ENCODE assay signal across 8 cellular contexts in the genomic region with DNA sequence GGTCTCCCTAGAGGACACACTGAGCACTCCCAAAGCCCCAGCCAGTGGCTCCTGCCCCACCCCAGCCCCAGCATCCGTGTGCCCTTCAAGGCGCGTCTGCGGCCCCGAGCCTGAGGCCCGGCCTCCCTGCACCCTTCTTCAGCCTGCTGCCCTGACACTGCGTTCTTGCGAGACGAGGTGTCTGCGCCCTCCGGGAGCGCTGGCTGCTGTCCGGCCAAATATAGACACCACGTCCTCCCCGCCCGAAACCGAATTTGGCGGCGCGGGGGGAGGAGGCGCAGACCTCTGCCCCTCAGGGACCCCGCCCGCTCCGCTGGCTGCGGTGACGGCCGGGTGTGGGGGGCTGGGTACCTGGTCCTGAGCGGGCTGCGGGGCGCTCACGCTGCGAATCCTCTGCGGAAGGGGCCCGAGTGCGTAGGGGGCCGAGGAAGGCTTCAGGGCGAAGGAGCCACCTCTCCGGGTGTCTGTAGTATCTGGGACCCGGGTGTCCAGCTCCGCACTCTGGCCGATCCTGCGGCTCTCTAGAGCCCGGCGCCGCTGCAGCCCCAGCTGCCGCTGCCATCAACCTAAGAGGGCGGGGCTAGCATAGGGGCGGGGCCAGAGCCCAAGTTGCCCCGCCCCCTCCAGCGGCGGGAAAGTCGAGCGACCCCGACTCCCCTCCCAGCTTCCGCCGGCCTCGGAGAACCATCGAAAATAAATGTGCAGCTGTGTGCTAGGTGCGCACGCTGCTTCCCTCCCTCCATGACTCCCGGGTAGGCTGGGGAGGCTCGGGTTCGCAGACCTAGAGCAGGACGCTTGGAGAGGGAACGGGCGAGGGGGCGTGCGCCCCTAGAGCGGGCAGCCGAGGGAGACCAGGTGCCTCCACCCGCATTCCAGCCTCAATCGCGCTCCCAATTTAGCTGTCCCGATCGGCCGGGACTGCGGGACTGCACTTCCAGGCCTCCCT. TPM values are rescaled to one million over a fixed set of nuclear protein-coding genes. Genes with fewer than 3 reads are reported as not detected.
DNase-seq lines count a peak whose midpoint lies in the region; ATAC-seq and TF ChIP-seq lines count a peak whose summit lies in the region.

A gene (minus strand): TSS at position 576 of the 946 bp plus-strand sequence. CDS start 1,491 bp downstream, outside the sequence.

- CTCF ChIA-PET in CD8-positive, alpha-beta T cell (lab: Charles Lee), result interaction anchor here (0.8 to 1.4 kb wide), 5 partner anchors 12 to 309 kb away, joined by 3 to 5 read pairs (median 3); no protein-coding TSS in a partner anchor
- CTCF ChIA-PET in activated CD8-positive, alpha-beta memory T cell treated with anti-CD3 and anti-CD28 coated beads, Interleukin-2, amount 10 ng/mL, durations not matched to agents 7 days and 5 days (lab: Charles Lee), result interaction anchor here (0.9 to 24.4 kb wide), 6 partner anchors 9 to 309 kb away, joined by 3 to 458 read pairs (median 4); a partner anchor contains a TSS

- intact Hi-C loops in CD8-positive, alpha-beta T cell (cut with DNase I, micrococcal nuclease), result loop anchor here (1.0 to 5.0 kb wide), 2 partner anchors 100 to 139 kb away; no protein-coding TSS in a partner anchor

- no peaks in the 10 kb centered on the region for H3K36me3 ChIP-seq in CD8-positive, alpha-beta T cell (ENCODE audit: insufficient read depth, low read length)

- no peaks in the 10 kb centered on the region for H3K27me3 Mint-ChIP-seq in CD8-positive, alpha-beta T cell (ENCODE audit: low read depth)
- peaks cover 16% of the 10 kb centered on the region for H3K27me3 Mint-ChIP-seq in activated CD8-positive, alpha-beta memory T cell treated with anti-CD3 and anti-CD28 coated beads, Interleukin-2, amount 10 ng/mL, durations not matched to agents 7 days and 5 days
- H3K27me3 Mint-ChIP-seq in stimulated activated naive CD8-positive, alpha-beta T cell treated with anti-CD3 and anti-CD28 coated beads, Interleukin-15, Interleukin-2, amounts not matched to agents 100 ng/mL and 50 ng/mL, for 24 hours, result no peaks in the 10 kb centered on the region

- ATAC-seq in CD8-positive, alpha-beta T cell, result peak; percentile 75
- ATAC-seq in GM21619 (IDR thresholded peaks at IDR 0.05; ENCODE audit: unreplicated experiment), result peak; percentile 47
- ATAC-seq in activated CD8-positive, alpha-beta memory T cell treated with anti-CD3 and anti-CD28 coated beads, Interleukin-2, amount 10 ng/mL, durations not matched to agents 7 days and 5 days, result peak; percentile 64

- POLR2A ChIA-PET in CD8-positive, alpha-beta T cell (lab: Charles Lee), result interaction anchor here (1.0 to 1.4 kb wide), 2 partner anchors 20 to 34 kb away, joined by 3 to 4 read pairs; no protein-coding TSS in a partner anchor

- peak within 1 kb of the TSS; percentile 83 for H3K4me3 Mint-ChIP-seq in CD8-positive, alpha-beta T cell
- H3K4me3 Mint-ChIP-seq in activated CD8-positive, alpha-beta memory T cell treated with anti-CD3 and anti-CD28 coated beads, Interleukin-2, amount 10 ng/mL, durations not matched to agents 7 days and 5 days, result peak within 1 kb of the TSS; percentile 65
- H3K4me3 Mint-ChIP-seq in stimulated activated naive CD8-positive, alpha-beta T cell treated with anti-CD3 and anti-CD28 coated beads, Interleukin-15, Interleukin-2, amounts not matched to agents 100 ng/mL and 50 ng/mL, for 24 hours, result peak within 1 kb of the TSS; percentile 81

- no peaks in the 10 kb centered on the region for H3K9me3 ChIP-seq in CD8-positive, alpha-beta T cell (ENCODE audit: low read length)

- peaks cover 12% of the 10 kb centered on the region for H3K36me3 Mint-ChIP-seq in CD8-positive, alpha-beta T cell
- no peaks in the 10 kb centered on the region for H3K36me3 Mint-ChIP-seq in activated CD8-positive, alpha-beta memory T cell treated with anti-CD3 and anti-CD28 coated beads, Interleukin-2, amount 10 ng/mL, durations not matched to agents 7 days and 5 days
- H3K36me3 Mint-ChIP-seq in stimulated activated naive CD8-positive, alpha-beta T cell treated with anti-CD3 and anti-CD28 coated beads, Interleukin-15, Interleukin-2, amounts not matched to agents 100 ng/mL and 50 ng/mL, for 24 hours (ENCODE audit: low read depth), result peaks cover 6% of the 10 kb centered on the region

- peak; percentile 41 to 79 (median 67) for DNase-seq in CD8-positive, alpha-beta T cell
- DNase-seq in NCI-H2227 treated with DMSO at 0.1 percent for 48 hours (lab: John Stamatoyannopoulos, UW) (peak; percentile 54), epidermal melanocyte (ENCODE audit: insufficient read length, low spot score) (peak; percentile 45), midbrain (lab: John Stamatoyannopoulos, UW) (peak; percentile 72), NCI-H446 treated with DMSO at 0.1 percent for 48 hours (lab: John Stamatoyannopoulos, UW) (no peak)
- peak; percentile 66 for DNase-seq in activated CD8-positive, alpha-beta memory T cell treated with anti-CD3 and anti-CD28 coated beads, Interleukin-2, amount 10 ng/mL, durations not matched to agents 7 days and 5 days

- H3K4me1 Mint-ChIP-seq in CD8-positive, alpha-beta T cell (ENCODE audit: low read depth), result peaks cover 28% of the 10 kb centered on the region
- H3K4me1 Mint-ChIP-seq in activated CD8-positive, alpha-beta memory T cell treated with anti-CD3 and anti-CD28 coated beads, Interleukin-2, amount 10 ng/mL, durations not matched to agents 7 days and 5 days, result peaks cover 43% of the 10 kb centered on the region
- H3K4me1 Mint-ChIP-seq in stimulated activated naive CD8-positive, alpha-beta T cell treated with anti-CD3 and anti-CD28 coated beads, Interleukin-15, Interleukin-2, amounts not matched to agents 100 ng/mL and 50 ng/mL, for 24 hours (ENCODE audit: low read depth), result peaks cover 50% of the 10 kb centered on the region

- peak within 1 kb of the TSS; percentile 58 for H3K4me3 ChIP-seq in CD8-positive, alpha-beta T cell (ENCODE audit: low read depth, low read length)

- no peaks in the 10 kb centered on the region for H3K27me3 ChIP-seq in CD8-positive, alpha-beta T cell (ENCODE audit: insufficient read depth, low read length)

- H3K27ac ChIP-seq in CD8-positive, alpha-beta T cell (ENCODE audit: low read depth, low read length), result no peak within 1 kb of the TSS

- peaks cover 28% of the 10 kb centered on the region for H3K4me1 ChIP-seq in CD8-positive, alpha-beta T cell (ENCODE audit: insufficient read depth, low read length)

- no peak for TF ChIP-seq CTCF in CD8-positive, alpha-beta T cell (IDR thresholded peaks at IDR 0.05)

- no peaks in the 10 kb centered on the region for H3K9me3 Mint-ChIP-seq in CD8-positive, alpha-beta T cell
- H3K9me3 Mint-ChIP-seq in activated CD8-positive, alpha-beta memory T cell treated with anti-CD3 and anti-CD28 coated beads, Interleukin-2, amount 10 ng/mL, durations not matched to agents 7 days and 5 days (ENCODE audit: low read depth), result no peaks in the 10 kb centered on the region
- H3K9me3 Mint-ChIP-seq in stimulated activated naive CD8-positive, alpha-beta T cell treated with anti-CD3 and anti-CD28 coated beads, Interleukin-15, Interleukin-2, amounts not matched to agents 100 ng/mL and 50 ng/mL, for 24 hours, result no peaks in the 10 kb centered on the region

- peak within 1 kb of the TSS; percentile 45 for H3K27ac Mint-ChIP-seq in CD8-positive, alpha-beta T cell
- no peak within 1 kb of the TSS for H3K27ac Mint-ChIP-seq in activated CD8-positive, alpha-beta memory T cell treated with anti-CD3 and anti-CD28 coated beads, Interleukin-2, amount 10 ng/mL, durations not matched to agents 7 days and 5 days
- peak within 1 kb of the TSS; percentile 97 for H3K27ac Mint-ChIP-seq in stimulated activated naive CD8-positive, alpha-beta T cell treated with anti-CD3 and anti-CD28 coated beads, Interleukin-15, Interleukin-2, amounts not matched to agents 100 ng/mL and 50 ng/mL, for 24 hours

RNA-seq across cellular contexts. Expression of the gene that starts here (rescaled TPM):
- 1 to 10 TPM; 1.2 to 1.7 TPM for total RNA-seq in CD8-positive, alpha-beta T cell
- 1 to 10 TPM; 2.7 to 7.0 TPM for total RNA-seq in activated CD8-positive, alpha-beta memory T cell treated with anti-CD3 and anti-CD28 coated beads, Interleukin-2, amount 10 ng/mL, durations not matched to agents 7 days and 5 days
